8 cellular contexts compared by ENCODE assay signal in the genomic region with DNA sequence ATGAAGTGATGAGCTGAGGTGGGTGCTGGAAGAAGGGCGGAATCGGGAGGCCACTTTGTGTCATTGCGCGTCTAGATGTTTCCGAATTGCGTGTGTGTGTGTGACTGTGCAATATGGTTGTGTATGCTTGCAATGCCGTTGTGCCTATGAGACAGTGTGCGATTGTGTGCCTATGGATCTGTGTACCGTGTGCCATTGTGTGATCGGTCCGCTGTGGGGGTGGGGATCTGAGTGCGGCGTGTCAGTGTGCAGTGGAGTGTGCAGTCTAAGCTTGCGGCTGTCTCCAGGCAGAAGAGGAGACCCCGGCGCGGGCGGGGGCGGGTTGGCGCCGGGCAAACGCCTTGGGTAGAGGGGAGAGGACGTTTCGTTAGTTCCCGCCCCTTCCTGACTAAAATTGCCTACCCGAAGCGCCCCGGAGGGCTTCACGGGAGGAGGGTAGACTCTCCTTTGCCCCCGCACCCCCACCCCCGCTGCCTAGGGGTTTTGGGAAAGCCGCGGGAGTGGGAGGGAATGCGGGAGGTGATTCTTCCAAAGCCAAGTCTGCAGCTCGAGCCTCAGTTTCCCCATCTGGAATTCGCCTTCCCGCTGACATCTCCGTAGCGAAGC.
DNase-seq lines count a peak whose midpoint lies in the region; TF ChIP-seq lines count a peak whose summit lies in the region.

No MANE protein-coding gene starts in this region.

- H3K36me3 ChIP-seq in SK-N-MC (ENCODE audit: insufficient read depth, low read length): peaks cover 29% of the 10 kb centered on the region

- H3K9me3 ChIP-seq in SK-N-MC (ENCODE audit: low read depth, low read length): no peaks in the 10 kb centered on the region

- in situ Hi-C loops in GM13977 (cut with MboI; ENCODE audit: low pct_unique_long_range_greater_than_20kb, low sequenced_read_pairs, unreplicated experiment): no loop called here
- in situ Hi-C loops in KBM-7 (cut with MboI; ENCODE audit: low pct_unique_long_range_greater_than_20kb, low sequenced_read_pairs): no loop called here

- peak overlapping the region; percentile 20 for H3K9ac ChIP-seq in SK-N-MC (ENCODE audit: insufficient read length)

- peak overlapping the region; percentile 97 for H3K27ac ChIP-seq in SK-N-MC

- H3K4me3 ChIP-seq in SK-N-MC: peak overlapping the region; percentile 78
- H3K4me3 ChIP-seq in cardiac fibroblast (replicated peaks in 1 of 2; ENCODE audit: low read depth in 2 of 2, low read length in 2 of 2): peak overlapping the region; percentile 44 to 47

- TF ChIP-seq CTCF in GM13977 (IDR thresholded peaks at IDR 0.05; ENCODE audit: extremely low read depth, insufficient read depth, missing control alignments) (no peak), cardiac fibroblast (IDR thresholded peaks at IDR 0.05; ENCODE audit: low read depth, low read length) (no peak)

- peak; percentile 40 for DNase-seq in GM13977 (ENCODE audit: low spot score)
- no peak for DNase-seq in SK-N-MC (ENCODE audit: low read depth, low spot score)
- DNase-seq in cardiac fibroblast (ENCODE audit: low read depth in 2 of 2): peak in 1 of 2 donors; percentile 40
- peak; percentile 60 for DNase-seq in iris pigment epithelial cell (ENCODE audit: low read depth)
- peak; percentile 62 for DNase-seq in stimulated activated CD4-positive, alpha-beta T cell treated with anti-CD3 and anti-CD28 coated beads, Interleukin-15, amount 100 ng/mL, for 24 hours
- no peak for DNase-seq in KBM-7
- DNase-seq in central memory CD4-positive, alpha-beta T cell: no peak
- DNase-seq in cortex of kidney (lab: John Stamatoyannopoulos, UW): no peak

Comparison
In these comparisons a context has a peak if more than half of its experiments do, and no peak if none do; other contexts are left out.
1. DNase-seq: peak in GM13977 (single experiment), iris pigment epithelial cell (single experiment) and stimulated activated CD4-positive, alpha-beta T cell treated with anti-CD3 and anti-CD28 coated beads, Interleukin-15, amount 100 ng/mL, for 24 hours (single experiment); none in SK-N-MC (single experiment), KBM-7 (single experiment), central memory CD4-positive, alpha-beta T cell (single experiment) and cortex of kidney (single experiment).